ENCODE assay signal across 6 cellular contexts in genomic region chr9:133796562-133796961, GRCh38.
"Had no signal": no experiment of that assay in that cellular context is flagged by ENCODE, and none has a peak within 500 bp of the region (broad histone marks: within the 10 kb centered on the region; RNA-seq: fewer than 3 reads in every experiment).

No MANE protein-coding gene starts in this region.

- H3K27me3 Mint-ChIP-seq: IgD-negative memory B cell had no signal

- H3K27ac ChIP-seq: KMS-11 had no signal

- H3K9me3 Mint-ChIP-seq: GM23338, H9, IgD-negative memory B cell had no signal

- H3K27ac Mint-ChIP-seq: GM23338 had no signal

- H3K4me3 Mint-ChIP-seq: GM23338, H9 had no signal

- DNase-seq: H9, HCEC 1CT, KBM-7 had no signal

- ATAC-seq: GM23338 had no signal

- H3K4me3 ChIP-seq: GM23338 had no signal

- H3K36me3 Mint-ChIP-seq: IgD-negative memory B cell had no signal
